ENCODE assay signal across 8 cellular contexts in the genomic region with DNA sequence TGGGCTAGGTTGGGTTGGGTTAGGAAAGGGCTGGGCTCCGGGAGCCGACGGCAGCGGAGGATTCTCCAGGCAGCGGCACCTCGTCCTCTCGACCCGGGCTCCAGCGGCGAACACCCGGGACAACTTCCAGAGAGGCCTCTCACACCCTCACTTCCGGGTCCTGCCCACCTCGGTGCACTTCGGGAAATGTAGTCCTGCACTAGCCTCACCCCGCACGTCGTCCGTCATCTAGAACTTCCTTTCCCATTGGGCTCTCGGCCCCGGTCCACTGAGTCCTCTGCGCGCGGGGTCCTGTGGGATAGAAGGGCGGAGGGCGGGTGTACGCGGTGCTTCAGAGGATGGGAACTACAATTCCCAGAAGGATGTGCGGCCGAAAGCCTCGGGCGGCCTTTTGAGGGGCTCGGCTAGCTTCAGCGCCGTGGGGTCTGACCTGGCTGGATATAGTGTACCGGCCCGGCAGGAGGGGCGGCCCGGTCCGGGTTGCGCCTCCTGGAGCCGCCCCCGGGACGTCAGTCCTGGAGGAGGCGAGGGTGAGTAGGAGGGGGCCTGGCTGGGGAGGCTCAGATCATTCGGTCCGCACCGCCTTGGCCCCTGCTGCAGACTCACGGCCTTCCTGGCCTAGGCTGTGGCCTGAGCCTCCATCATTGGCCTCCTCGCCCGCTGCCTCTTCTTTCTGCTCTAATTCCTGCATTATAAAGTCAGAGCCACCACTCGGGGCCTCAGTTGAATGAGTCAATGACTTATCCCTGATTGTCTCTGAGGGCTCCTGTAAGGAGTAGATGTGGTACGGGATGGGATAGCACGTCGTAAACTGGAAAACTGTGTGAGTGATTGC. TPM values are rescaled to one million over a fixed set of nuclear protein-coding genes. Genes with fewer than 3 reads are reported as not detected.
DNase-seq lines count a peak whose midpoint lies in the region; ATAC-seq and TF ChIP-seq lines count a peak whose summit lies in the region.

A gene (minus strand): TSS at position 114 of the 835 bp plus-strand sequence. CDS start 160 bp downstream, outside the sequence.
A gene with protein sequence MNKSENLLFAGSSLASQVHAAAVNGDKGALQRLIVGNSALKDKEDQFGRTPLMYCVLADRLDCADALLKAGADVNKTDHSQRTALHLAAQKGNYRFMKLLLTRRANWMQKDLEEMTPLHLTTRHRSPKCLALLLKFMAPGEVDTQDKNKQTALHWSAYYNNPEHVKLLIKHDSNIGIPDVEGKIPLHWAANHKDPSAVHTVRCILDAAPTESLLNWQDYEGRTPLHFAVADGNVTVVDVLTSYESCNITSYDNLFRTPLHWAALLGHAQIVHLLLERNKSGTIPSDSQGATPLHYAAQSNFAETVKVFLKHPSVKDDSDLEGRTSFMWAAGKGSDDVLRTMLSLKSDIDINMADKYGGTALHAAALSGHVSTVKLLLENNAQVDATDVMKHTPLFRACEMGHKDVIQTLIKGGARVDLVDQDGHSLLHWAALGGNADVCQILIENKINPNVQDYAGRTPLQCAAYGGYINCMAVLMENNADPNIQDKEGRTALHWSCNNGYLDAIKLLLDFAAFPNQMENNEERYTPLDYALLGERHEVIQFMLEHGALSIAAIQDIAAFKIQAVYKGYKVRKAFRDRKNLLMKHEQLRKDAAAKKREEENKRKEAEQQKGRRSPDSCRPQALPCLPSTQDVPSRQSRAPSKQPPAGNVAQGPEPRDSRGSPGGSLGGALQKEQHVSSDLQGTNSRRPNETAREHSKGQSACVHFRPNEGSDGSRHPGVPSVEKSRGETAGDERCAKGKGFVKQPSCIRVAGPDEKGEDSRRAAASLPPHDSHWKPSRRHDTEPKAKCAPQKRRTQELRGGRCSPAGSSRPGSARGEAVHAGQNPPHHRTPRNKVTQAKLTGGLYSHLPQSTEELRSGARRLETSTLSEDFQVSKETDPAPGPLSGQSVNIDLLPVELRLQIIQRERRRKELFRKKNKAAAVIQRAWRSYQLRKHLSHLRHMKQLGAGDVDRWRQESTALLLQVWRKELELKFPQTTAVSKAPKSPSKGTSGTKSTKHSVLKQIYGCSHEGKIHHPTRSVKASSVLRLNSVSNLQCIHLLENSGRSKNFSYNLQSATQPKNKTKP (plus strand): TSS at position 357 of the 835 bp plus-strand sequence. CDS start 5,279 bp downstream, outside the sequence.

- no peaks in the 10 kb centered on the region for H3K9me3 Mint-ChIP-seq in activated T-helper 2 cell treated with anti-CD3 and anti-CD28 coated beads, Interferon-gamma antibody, Interleukin-2, Interleukin-4, amounts not matched to agents 10 μg/mL and 5 μg/mL and 100 μg/mL, durations not matched to agents 14 hours and 24 hours and 36 hours
- no peaks in the 10 kb centered on the region for H3K9me3 Mint-ChIP-seq in naive thymus-derived CD8-positive, alpha-beta T cell

- peak within 1 kb of the TSS; percentile 91 for H3K27ac Mint-ChIP-seq in activated T-helper 2 cell treated with anti-CD3 and anti-CD28 coated beads, Interferon-gamma antibody, Interleukin-2, Interleukin-4, amounts not matched to agents 10 μg/mL and 5 μg/mL and 100 μg/mL, durations not matched to agents 14 hours and 24 hours and 36 hours
- peak within 1 kb of the TSS; percentile 92 to 100 (median 98) for H3K27ac Mint-ChIP-seq in naive thymus-derived CD8-positive, alpha-beta T cell

- H3K4me3 Mint-ChIP-seq in activated T-helper 2 cell treated with anti-CD3 and anti-CD28 coated beads, Interferon-gamma antibody, Interleukin-2, Interleukin-4, amounts not matched to agents 10 μg/mL and 5 μg/mL and 100 μg/mL, durations not matched to agents 14 hours and 24 hours and 36 hours (ENCODE audit: low read depth) = peak within 1 kb of the TSS; percentile 96
- peak within 1 kb of the TSS; percentile 97 to 100 (median 99) for H3K4me3 Mint-ChIP-seq in naive thymus-derived CD8-positive, alpha-beta T cell

- H3K4me3 ChIP-seq in RWPE2 (ENCODE audit: severe bottlenecking) = peak within 1 kb of the TSS; percentile 74
- H3K4me3 ChIP-seq in fibroblast of mammary gland (ENCODE audit: control insufficient read depth, low read depth, low read length) = peak within 1 kb of the TSS; percentile 99

- peak; percentile 99 for DNase-seq in EH (ENCODE audit: low read depth)
- peak; percentile 99 for DNase-seq in H4 (ENCODE audit: low spot score)
- DNase-seq in LoVo (ENCODE audit: low spot score) = peak; percentile 99
- peak; percentile 99 for DNase-seq in RWPE2 (ENCODE audit: low spot score)
- peak; percentile 97 for DNase-seq in activated T-helper 2 cell treated with anti-CD3 and anti-CD28 coated beads, Interferon-gamma antibody, Interleukin-2, Interleukin-4, amounts not matched to agents 10 μg/mL and 5 μg/mL and 100 μg/mL, durations not matched to agents 14 hours and 24 hours and 36 hours (ENCODE audit: low spot score)
- peak; percentile 98 for DNase-seq in fibroblast of mammary gland (ENCODE audit: low read depth)
- peak; percentile 87 to 99 (median 96) for DNase-seq in naive thymus-derived CD8-positive, alpha-beta T cell
- peak; percentile 88 to 97 (median 94) for DNase-seq in stimulated activated naive CD4-positive, alpha-beta T cell (lab: John Stamatoyannopoulos, UW)

- H3K36me3 ChIP-seq in RWPE2 (ENCODE audit: low read depth) = peaks cover 13% of the 10 kb centered on the region

- no peaks in the 10 kb centered on the region for H3K27me3 Mint-ChIP-seq in activated T-helper 2 cell treated with anti-CD3 and anti-CD28 coated beads, Interferon-gamma antibody, Interleukin-2, Interleukin-4, amounts not matched to agents 10 μg/mL and 5 μg/mL and 100 μg/mL, durations not matched to agents 14 hours and 24 hours and 36 hours (ENCODE audit: low read depth)
- H3K27me3 Mint-ChIP-seq in naive thymus-derived CD8-positive, alpha-beta T cell = peaks cover 0 to 2% (median 0%) of the 10 kb centered on the region in 5 donors

- H3K4me1 ChIP-seq in RWPE2 (ENCODE audit: insufficient read depth, poor library complexity, severe bottlenecking) = peaks cover 8% of the 10 kb centered on the region

- POLR2A ChIA-PET in naive thymus-derived CD8-positive, alpha-beta T cell (lab: Charles Lee) = interaction anchor here (1.1 kb wide), 1 partner anchor 191 kb away, joined by 3 read pairs; no protein-coding TSS in a partner anchor

- H3K9me3 ChIP-seq in RWPE2 (ENCODE audit: severe bottlenecking) = no peaks in the 10 kb centered on the region

- peaks cover 27% of the 10 kb centered on the region for H3K4me1 Mint-ChIP-seq in activated T-helper 2 cell treated with anti-CD3 and anti-CD28 coated beads, Interferon-gamma antibody, Interleukin-2, Interleukin-4, amounts not matched to agents 10 μg/mL and 5 μg/mL and 100 μg/mL, durations not matched to agents 14 hours and 24 hours and 36 hours (ENCODE audit: low read depth)
- H3K4me1 Mint-ChIP-seq in naive thymus-derived CD8-positive, alpha-beta T cell = peaks cover 12 to 55% (median 43%) of the 10 kb centered on the region in 4 donors

- no peak for TF ChIP-seq CTCF in RWPE2 (IDR thresholded peaks at IDR 0.05; ENCODE audit: poor library complexity, severe bottlenecking)
- no peak for TF ChIP-seq CTCF in fibroblast of mammary gland (conservative IDR thresholded peaks at IDR 0.05; ENCODE audit: control insufficient read depth, insufficient read depth, low read depth, low read length)

- peak; percentile 95 for ATAC-seq in RWPE2 (ENCODE audit: low read depth)
- peak; percentile 98 to 99 for ATAC-seq in naive thymus-derived CD8-positive, alpha-beta T cell

- H3K27ac ChIP-seq in RWPE2 (ENCODE audit: poor library complexity, severe bottlenecking) = peak within 1 kb of the TSS; percentile 45

- H3K36me3 Mint-ChIP-seq in activated T-helper 2 cell treated with anti-CD3 and anti-CD28 coated beads, Interferon-gamma antibody, Interleukin-2, Interleukin-4, amounts not matched to agents 10 μg/mL and 5 μg/mL and 100 μg/mL, durations not matched to agents 14 hours and 24 hours and 36 hours (ENCODE audit: low read depth) = peaks cover 8% of the 10 kb centered on the region
- peaks cover 0 to 19% (median 0%) of the 10 kb centered on the region in 3 donors for H3K36me3 Mint-ChIP-seq in naive thymus-derived CD8-positive, alpha-beta T cell

- intact Hi-C loops in activated T-helper 2 cell treated with anti-CD3 and anti-CD28 coated beads, Interferon-gamma antibody, Interleukin-2, Interleukin-4, amounts not matched to agents 10 μg/mL and 5 μg/mL and 100 μg/mL, durations not matched to agents 14 hours and 24 hours and 36 hours (cut with micrococcal nuclease) = loop anchor here (1.0 to 10.0 kb wide), 3 partner anchors 15 to 874 kb away; a partner anchor contains a TSS

- no peaks in the 10 kb centered on the region for H3K27me3 ChIP-seq in RWPE2 (ENCODE audit: insufficient read depth, poor library complexity, severe bottlenecking)

RNA-seq across cellular contexts. Expression of the first gene that starts in this region (rescaled TPM):
- total RNA-seq in H4 (2014; rRNA removed; shearing (Covaris generic)) = 22.3 and 26.8 TPM in 2 replicates
- total RNA-seq in activated T-helper 2 cell treated with anti-CD3 and anti-CD28 coated beads, Interferon-gamma antibody, Interleukin-2, Interleukin-4, amounts not matched to agents 10 μg/mL and 5 μg/mL and 100 μg/mL, durations not matched to agents 14 hours and 24 hours and 36 hours = 21.5 and 22.0 TPM in 2 replicates
- 10 to 100 TPM; 14.7 to 15.0 TPM for total RNA-seq in naive thymus-derived CD8-positive, alpha-beta T cell
- polyA plus RNA-seq in naive thymus-derived CD8-positive, alpha-beta T cell = 10 to 100 TPM; 28.0 to 35.0 (median 31.2) TPM

RNA-seq across cellular contexts. Expression of the second gene that starts in this region (rescaled TPM):
- total RNA-seq in H4 (2014; rRNA removed; shearing (Covaris generic)) = 12.2 and 19.5 TPM in 2 replicates
- 18.8 and 20.5 TPM in 2 replicates for total RNA-seq in activated T-helper 2 cell treated with anti-CD3 and anti-CD28 coated beads, Interferon-gamma antibody, Interleukin-2, Interleukin-4, amounts not matched to agents 10 μg/mL and 5 μg/mL and 100 μg/mL, durations not matched to agents 14 hours and 24 hours and 36 hours
- 10 to 100 TPM; 20.1 to 22.1 TPM for total RNA-seq in naive thymus-derived CD8-positive, alpha-beta T cell
- polyA plus RNA-seq in naive thymus-derived CD8-positive, alpha-beta T cell = 10 to 100 TPM in 1 of 3 donors, 1 to 10 TPM in 2; 5.5 to 10.5 (median 8.9) TPM

Comparison
In these comparisons a context has a peak if more than half of its experiments do, and no peak if none do; other contexts are left out.
1. Peak in every context shown above with its lines: DNase-seq, ATAC-seq, H3K4me3 ChIP-seq and H3K27ac ChIP-seq.